ENCODE assay signal across 1 cellular context in the genomic region with DNA sequence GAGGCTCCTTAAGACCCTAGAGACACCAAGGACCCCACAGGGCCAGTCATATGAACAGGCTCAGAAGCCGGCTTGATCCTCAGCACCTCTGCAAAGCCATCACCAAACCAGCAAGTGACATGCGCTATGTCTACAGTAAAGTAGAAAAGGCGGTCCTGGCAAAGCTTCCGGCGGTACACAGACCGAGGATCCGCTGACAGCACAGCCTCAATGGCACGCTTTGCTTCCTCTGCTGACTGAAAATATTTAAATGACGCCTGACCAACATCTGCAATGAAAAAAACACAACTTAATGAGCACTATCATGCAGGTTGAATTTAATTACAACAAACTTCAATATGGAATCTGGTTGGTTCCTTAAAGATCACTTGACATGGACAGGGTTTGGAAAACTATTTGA.
TF ChIP-seq lines count a peak whose summit lies in the region.

No MANE protein-coding gene starts in this region.

TF ChIP-seq in GM12878, 131 proteins besides CTCF, POLR2A, EP300 and RAD21:
- TF ChIP-seq JUNB (IDR thresholded peaks at IDR 0.05): no peak
- no peak for TF ChIP-seq CBFB (IDR thresholded peaks at IDR 0.05; ENCODE audit: low read depth)
- no peak for TF ChIP-seq BCL11A (IDR thresholded peaks at IDR 0.05; ENCODE audit: low read depth, low read length)
- no peak for TF ChIP-seq CEBPB (IDR thresholded peaks at IDR 0.05; ENCODE audit: borderline replicate concordance in 1 of 2, low read depth in 2 of 2, low read length in 2 of 2)
- TF ChIP-seq, protein P1, sequence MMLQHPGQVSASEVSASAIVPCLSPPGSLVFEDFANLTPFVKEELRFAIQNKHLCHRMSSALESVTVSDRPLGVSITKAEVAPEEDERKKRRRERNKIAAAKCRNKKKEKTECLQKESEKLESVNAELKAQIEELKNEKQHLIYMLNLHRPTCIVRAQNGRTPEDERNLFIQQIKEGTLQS (IDR thresholded peaks at IDR 0.05; ENCODE audit: borderline replicate concordance, extremely low read depth, low read depth, low read length): no peak
- no peak for TF ChIP-seq E2F8 (IDR thresholded peaks at IDR 0.05; ENCODE audit: low read depth, partially characterized antibody)
- TF ChIP-seq, protein P2, sequence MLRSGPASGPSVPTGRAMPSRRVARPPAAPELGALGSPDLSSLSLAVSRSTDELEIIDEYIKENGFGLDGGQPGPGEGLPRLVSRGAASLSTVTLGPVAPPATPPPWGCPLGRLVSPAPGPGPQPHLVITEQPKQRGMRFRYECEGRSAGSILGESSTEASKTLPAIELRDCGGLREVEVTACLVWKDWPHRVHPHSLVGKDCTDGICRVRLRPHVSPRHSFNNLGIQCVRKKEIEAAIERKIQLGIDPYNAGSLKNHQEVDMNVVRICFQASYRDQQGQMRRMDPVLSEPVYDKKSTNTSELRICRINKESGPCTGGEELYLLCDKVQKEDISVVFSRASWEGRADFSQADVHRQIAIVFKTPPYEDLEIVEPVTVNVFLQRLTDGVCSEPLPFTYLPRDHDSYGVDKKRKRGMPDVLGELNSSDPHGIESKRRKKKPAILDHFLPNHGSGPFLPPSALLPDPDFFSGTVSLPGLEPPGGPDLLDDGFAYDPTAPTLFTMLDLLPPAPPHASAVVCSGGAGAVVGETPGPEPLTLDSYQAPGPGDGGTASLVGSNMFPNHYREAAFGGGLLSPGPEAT (IDR thresholded peaks at IDR 0.05; ENCODE audit: low read depth): no peak
- no peak for TF ChIP-seq SMAD5 (IDR thresholded peaks at IDR 0.05; ENCODE audit: low read depth)
- no peak for TF ChIP-seq RCOR1 (conservative IDR thresholded peaks at IDR 0.05; ENCODE audit: low read depth, low read length)
- no peak for TF ChIP-seq HDGF (IDR thresholded peaks at IDR 0.05)
- TF ChIP-seq KLF5 (IDR thresholded peaks at IDR 0.05; ENCODE audit: partially characterized antibody): no peak
- TF ChIP-seq JUND (IDR thresholded peaks at IDR 0.05; ENCODE audit: low read depth, low read length): no peak
- TF ChIP-seq BRCA1 (IDR thresholded peaks at IDR 0.05; ENCODE audit: low read depth, low read length): no peak
- TF ChIP-seq EZH2 (IDR thresholded peaks at IDR 0.05; ENCODE audit: borderline replicate concordance, control insufficient read depth, low read depth, low read length): no peak
- TF ChIP-seq CEBPZ (IDR thresholded peaks at IDR 0.05; ENCODE audit: low read depth, low read length): no peak
- no peak for TF ChIP-seq NKRF (conservative IDR thresholded peaks at IDR 0.05)
